ENCODE assay signal across 8 cellular contexts in the genomic region with DNA sequence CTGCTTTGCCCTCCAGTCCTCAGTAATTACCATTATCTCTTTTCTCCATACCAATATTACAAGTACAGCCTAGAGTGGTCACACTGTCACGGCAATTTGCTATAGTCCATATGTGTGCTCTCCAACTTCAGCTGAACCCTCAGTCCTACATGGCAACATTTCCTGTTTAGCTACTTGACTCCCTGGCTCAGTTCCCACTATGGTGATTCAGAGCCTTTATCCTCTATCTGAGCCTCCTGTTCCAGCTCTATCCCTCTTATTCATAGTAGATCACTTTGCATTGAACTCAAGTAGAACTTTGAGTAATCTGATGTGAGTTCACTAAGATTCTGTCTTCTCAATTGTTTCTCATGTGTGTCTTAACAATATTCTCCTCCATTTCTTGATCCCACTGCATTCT. TPM values are rescaled to one million over a fixed set of nuclear protein-coding genes. Genes with fewer than 3 reads are reported as not detected.
DNase-seq lines count a peak whose midpoint lies in the region; ATAC-seq and TF ChIP-seq lines count a peak whose summit lies in the region.

No MANE protein-coding gene starts in this region.

- no peak overlapping the region for H3K27ac ChIP-seq in adrenal gland
- no peak overlapping the region for H3K27ac ChIP-seq in neuronal stem cell (replicated peaks; ENCODE audit: low read length)

- no peak overlapping the region for H3K4ac ChIP-seq in neuronal stem cell (ENCODE audit: low read length)

- no peak overlapping the region for H4K91ac ChIP-seq in neuronal stem cell (ENCODE audit: low read depth, low read length, poor library complexity)

- no peak overlapping the region for H3K18ac ChIP-seq in neuronal stem cell (ENCODE audit: low read length)

- H3K23ac ChIP-seq in neuronal stem cell (ENCODE audit: low read depth, low read length, poor library complexity), result no peak overlapping the region

- H3K27ac Mint-ChIP-seq in Calu3 (ENCODE audit: unreplicated experiment), result peak overlapping the region; percentile 61
- no peak overlapping the region for H3K27ac Mint-ChIP-seq in natural killer cell treated with Interleukin-12 subunit alpha and Interleukin-12 subunit beta and Interleukin-15 and Interleukin-18, amount 100 ng/mL, for 72 hours
- H3K27ac Mint-ChIP-seq in stimulated activated memory B cell treated with anti-CD40 and anti-IgM and Interleukin-4, amounts not matched to agents 10 μg/mL and 1 μg/mL and 100 μg/mL, for 72 hours, result no peak overlapping the region

- no peak overlapping the region for H3K9ac ChIP-seq in neuronal stem cell (ENCODE audit: low read depth, low read length, poor library complexity)

- 69 to 96% (median 84%) methylated on average over 1 of the region's 1 CpG for WGBS in adrenal gland, 4 donors
- no CpG with 5 or more reads among the region's 1 CpG for WGBS in neuronal stem cell (ENCODE audit: extremely low coverage in 2 of 2, insufficient read length in 2 of 2, insufficient replicate concordance in 1 of 2), 2 donors

- peak; percentile 68 for DNase-seq in Calu3
- DNase-seq in MV-4-11 (lab: John Stamatoyannopoulos, UW), result peak; percentile 52
- DNase-seq in adrenal gland, result peak in 4 of 7 donors; percentile 20 to 30 (median 24)
- DNase-seq in lung microvascular endothelial cell (ENCODE audit: low read depth in 2 of 2), result peak; percentile 88 to 97
- DNase-seq in neuronal stem cell (ENCODE audit: low spot score), result no peak
- DNase-seq in natural killer cell treated with Interleukin-12 subunit alpha and Interleukin-12 subunit beta and Interleukin-15 and Interleukin-18, amount 100 ng/mL, for 72 hours (ENCODE audit: low spot score), result no peak

- TF ChIP-seq POLR2A in adrenal gland (IDR thresholded peaks at IDR 0.05), result no peak

- H3K27me3 ChIP-seq in adrenal gland (no peaks in the 10 kb centered on the region), neuronal stem cell (ENCODE audit: control insufficient read depth in 3 of 3, insufficient read depth in 3 of 3, low read depth in 1 of 3, low read length in 3 of 3) (no peaks in the 10 kb centered on the region)

- no peaks in the 10 kb centered on the region for H3K27me3 Mint-ChIP-seq in Calu3 (ENCODE audit: unreplicated experiment)
- H3K27me3 Mint-ChIP-seq in natural killer cell treated with Interleukin-12 subunit alpha and Interleukin-12 subunit beta and Interleukin-15 and Interleukin-18, amount 100 ng/mL, for 72 hours, result no peaks in the 10 kb centered on the region
- no peaks in the 10 kb centered on the region for H3K27me3 Mint-ChIP-seq in stimulated activated memory B cell treated with anti-CD40 and anti-IgM and Interleukin-4, amounts not matched to agents 10 μg/mL and 1 μg/mL and 100 μg/mL, for 72 hours

- H2BK120ac ChIP-seq in neuronal stem cell (ENCODE audit: low read depth, low read length), result no peak overlapping the region

- H3K36me3 ChIP-seq in adrenal gland (replicated peaks in 1 of 2) (no peaks in the 10 kb centered on the region), neuronal stem cell (replicated peaks in 1 of 2; ENCODE audit: control insufficient read depth in 2 of 2, insufficient read depth in 2 of 2, low read length in 2 of 2) (peaks cover 0 to 75% of the 10 kb centered on the region in 2 donors)

- H3K4me1 Mint-ChIP-seq in Calu3 (ENCODE audit: low read depth, unreplicated experiment), result peaks cover 14% of the 10 kb centered on the region
- peaks cover 0 to 7% of the 10 kb centered on the region in 2 donors for H3K4me1 Mint-ChIP-seq in natural killer cell treated with Interleukin-12 subunit alpha and Interleukin-12 subunit beta and Interleukin-15 and Interleukin-18, amount 100 ng/mL, for 72 hours (ENCODE audit: low read depth in 2 of 2)
- H3K4me1 Mint-ChIP-seq in stimulated activated memory B cell treated with anti-CD40 and anti-IgM and Interleukin-4, amounts not matched to agents 10 μg/mL and 1 μg/mL and 100 μg/mL, for 72 hours, result no peaks in the 10 kb centered on the region

- ATAC-seq in GM18498 (IDR thresholded peaks at IDR 0.05; ENCODE audit: unreplicated experiment), result no peak
- ATAC-seq in natural killer cell treated with Interleukin-12 subunit alpha and Interleukin-12 subunit beta and Interleukin-15 and Interleukin-18, amount 100 ng/mL, for 72 hours, result no peak
- ATAC-seq in stimulated activated memory B cell treated with anti-CD40 and anti-IgM and Interleukin-4, amounts not matched to agents 10 μg/mL and 1 μg/mL and 100 μg/mL, for 72 hours, result no peak

- H2BK5ac ChIP-seq in neuronal stem cell (ENCODE audit: low read length), result no peak overlapping the region

- H3K4me2 ChIP-seq in neuronal stem cell (ENCODE audit: insufficient read depth, low read length, poor library complexity, severe bottlenecking), result no peak overlapping the region

- no peaks in the 10 kb centered on the region for H3K79me1 ChIP-seq in neuronal stem cell (ENCODE audit: low read depth, low read length)

- no peak overlapping the region for H2BK15ac ChIP-seq in neuronal stem cell (ENCODE audit: low read length)

- peaks cover 0 to 6% of the 10 kb centered on the region in 2 donors for H3K4me1 ChIP-seq in adrenal gland (replicated peaks in 1 of 2)
- no peaks in the 10 kb centered on the region for H3K4me1 ChIP-seq in neuronal stem cell (ENCODE audit: control insufficient read depth in 2 of 2, insufficient read depth in 1 of 2, low read depth in 1 of 2, low read length in 2 of 2)

- CTCF ChIA-PET in Calu3 (lab: Charles Lee), result interaction anchor here (1.0 kb wide), 1 partner anchor 44 kb away, joined by 3 read pairs; a partner anchor contains a TSS

- no peak overlapping the region for H2AK5ac ChIP-seq in neuronal stem cell (ENCODE audit: low read depth, low read length)

- H3K14ac ChIP-seq in neuronal stem cell (ENCODE audit: low read length), result no peak overlapping the region

- H4K8ac ChIP-seq in neuronal stem cell (ENCODE audit: low read depth, low read length), result no peak overlapping the region

- H3K9me3 ChIP-seq in adrenal gland (replicated peaks in 1 of 3), result no peaks in the 10 kb centered on the region
- H3K9me3 ChIP-seq in neuronal stem cell (replicated peaks in 1 of 2; ENCODE audit: control insufficient read depth in 2 of 2, insufficient read depth in 1 of 2, low read depth in 1 of 2, low read length in 2 of 2), result peaks cover 0 to 2% of the 10 kb centered on the region in 2 donors

- no peak overlapping the region for H2AFZ ChIP-seq in neuronal stem cell (ENCODE audit: low read length)

- intact Hi-C loops in Calu3 (cut with micrococcal nuclease; ENCODE audit: unreplicated experiment) (loop anchor here (10.0 kb wide), 1 partner anchor 89 kb away; no protein-coding TSS in a partner anchor), adrenal gland (cut with DNase I) (no loop called here)

- H3K4me3 ChIP-seq in adrenal gland (no peak overlapping the region), neuronal stem cell (ENCODE audit: low read length in 2 of 2) (no peak overlapping the region)

- H2BK12ac ChIP-seq in neuronal stem cell (ENCODE audit: low read length), result no peak overlapping the region

- BruUV-seq in Calu3 (replicated peaks; lab: Mats Ljungman, UMichigan), result no TSS peak

- H3K36me3 Mint-ChIP-seq in Calu3 (ENCODE audit: insufficient read depth, unreplicated experiment), result peaks cover 6% of the 10 kb centered on the region
- H3K36me3 Mint-ChIP-seq in natural killer cell treated with Interleukin-12 subunit alpha and Interleukin-12 subunit beta and Interleukin-15 and Interleukin-18, amount 100 ng/mL, for 72 hours, result peaks cover 38% of the 10 kb centered on the region
- H3K36me3 Mint-ChIP-seq in stimulated activated memory B cell treated with anti-CD40 and anti-IgM and Interleukin-4, amounts not matched to agents 10 μg/mL and 1 μg/mL and 100 μg/mL, for 72 hours, result peaks cover 20% of the 10 kb centered on the region

- TF ChIP-seq CTCF in Calu3 (IDR thresholded peaks at IDR 0.05; ENCODE audit: unreplicated experiment) (no peak), adrenal gland (IDR thresholded peaks at IDR 0.05) (no peak)

- no peak overlapping the region for H3K4me3 Mint-ChIP-seq in Calu3 (ENCODE audit: low read depth, unreplicated experiment)
- H3K4me3 Mint-ChIP-seq in natural killer cell treated with Interleukin-12 subunit alpha and Interleukin-12 subunit beta and Interleukin-15 and Interleukin-18, amount 100 ng/mL, for 72 hours, result no peak overlapping the region
- H3K4me3 Mint-ChIP-seq in stimulated activated memory B cell treated with anti-CD40 and anti-IgM and Interleukin-4, amounts not matched to agents 10 μg/mL and 1 μg/mL and 100 μg/mL, for 72 hours, result no peak overlapping the region

- H3K9me3 Mint-ChIP-seq in Calu3 (ENCODE audit: low read depth, unreplicated experiment), result peaks cover 3% of the 10 kb centered on the region
- no peaks in the 10 kb centered on the region for H3K9me3 Mint-ChIP-seq in natural killer cell treated with Interleukin-12 subunit alpha and Interleukin-12 subunit beta and Interleukin-15 and Interleukin-18, amount 100 ng/mL, for 72 hours
- no peaks in the 10 kb centered on the region for H3K9me3 Mint-ChIP-seq in stimulated activated memory B cell treated with anti-CD40 and anti-IgM and Interleukin-4, amounts not matched to agents 10 μg/mL and 1 μg/mL and 100 μg/mL, for 72 hours

RNA-seq across cellular contexts. Expression of a gene that starts 43.7 kb away (rescaled TPM):
- 47.1 and 58.0 TPM in 2 replicates for total RNA-seq in Calu3 (2022)
- 10 to 100 TPM; 29.6 to 96.0 (median 50.4) TPM for total RNA-seq in adrenal gland
- polyA plus RNA-seq in adrenal gland, result 10 to 100 TPM; 15.4 to 71.1 (median 21.3) TPM
- 16.3 and 24.4 TPM in 2 replicates for total RNA-seq in lung microvascular endothelial cell
- 28.1 TPM for polyA plus RNA-seq in neuronal stem cell (2013, experiment 1 of 2)
- 30.2 TPM for polyA plus RNA-seq in neuronal stem cell (2013, experiment 2 of 2)
- total RNA-seq in natural killer cell treated with Interleukin-12 subunit alpha and Interleukin-12 subunit beta and Interleukin-15 and Interleukin-18, amount 100 ng/mL, for 72 hours, result 10 to 100 TPM; 59.2 to 62.0 TPM

RNA-seq across cellular contexts. Expression of a gene that starts 54.8 kb away (rescaled TPM):
- total RNA-seq in Calu3 (2022) (79.0 and 82.9 TPM in 2 replicates), adrenal gland (10 to 100 TPM; 30.9 to 52.8 (median 39.0) TPM), lung microvascular endothelial cell (151 and 164 TPM in 2 replicates)
- 10 to 100 TPM in 1 of 3 donors, 1 to 10 TPM in 2; 4.2 to 22.2 (median 5.1) TPM for polyA plus RNA-seq in adrenal gland
- polyA plus RNA-seq in neuronal stem cell (2013, experiment 1 of 2), result 19.4 TPM
- polyA plus RNA-seq in neuronal stem cell (2013, experiment 2 of 2), result 19.5 TPM
- 10 to 100 TPM; 69.7 to 97.7 TPM for total RNA-seq in natural killer cell treated with Interleukin-12 subunit alpha and Interleukin-12 subunit beta and Interleukin-15 and Interleukin-18, amount 100 ng/mL, for 72 hours

Comparison
In these comparisons a context has a peak if more than half of its experiments do, and no peak if none do; other contexts are left out.
1. DNase-seq: peak in Calu3 (single experiment), MV-4-11 (single experiment), adrenal gland (4 of 7) and lung microvascular endothelial cell (2 of 2); none in neuronal stem cell (single experiment) and natural killer cell treated with Interleukin-12 subunit alpha and Interleukin-12 subunit beta and Interleukin-15 and Interleukin-18, amount 100 ng/mL, for 72 hours (single experiment).